In genomic region chr13:93818345-93818744, GRCh38 we compare ENCODE assay signal across 32 cellular contexts.
"Had no signal": no experiment of that assay in that cellular context is flagged by ENCODE, and none has a peak within 500 bp of the region (broad histone marks: within the 10 kb centered on the region; RNA-seq: fewer than 3 reads in every experiment).

No MANE protein-coding gene starts in this region.

- H3K4me3 Mint-ChIP-seq: activated CD4-positive, alpha-beta memory T cell treated with anti-CD3 and anti-CD28 coated beads for 36 hours; activated CD4-positive, alpha-beta T cell treated with anti-CD3 and anti-CD28 coated beads for 36 hours; activated CD4-positive, alpha-beta T cell treated with anti-CD3 and anti-CD28 coated beads, Interleukin-2, amount 10 ng/mL, durations not matched to agents 24 days and 14 days; activated naive CD4-positive, alpha-beta T cell treated with anti-CD3 and anti-CD28 coated beads, Interleukin-2, amount 10 ng/mL, durations not matched to agents 7 days and 5 days; activated naive CD8-positive, alpha-beta T cell; activated T-cell treated with anti-CD3 and anti-CD28 coated beads, Interleukin-2, amount 50 U/mL, for 24 hours; activated T-cell treated with anti-CD3 and anti-CD28 coated beads, Interleukin-2, amount 50 U/mL, for 72 hours; central memory CD8-positive, alpha-beta T cell; dendritic cell treated with granulocyte-macrophage colony-stimulating factor and Interleukin-4, amounts not matched to agents 40 ng/mL and 50 ng/mL, for 4 days; T-helper 17 cell; T-helper 2 cell treated with Interferon-gamma antibody and Interleukin-4, amounts not matched to agents 5 μg/mL and 100 μg/mL, for 36 hours had no signal

- H3K4me1 ChIP-seq: esophagus muscularis mucosa, gastrocnemius medialis, heart left ventricle had no signal

- H3K9me3 ChIP-seq: esophagus muscularis mucosa, gastrocnemius medialis, heart left ventricle had no signal

- H3K9me3 Mint-ChIP-seq: activated CD4-positive, alpha-beta memory T cell treated with anti-CD3 and anti-CD28 coated beads for 36 hours; activated CD4-positive, alpha-beta T cell treated with anti-CD3 and anti-CD28 coated beads, Interleukin-2, amount 10 ng/mL, durations not matched to agents 24 days and 14 days; activated naive CD4-positive, alpha-beta T cell treated with anti-CD3 and anti-CD28 coated beads, Interleukin-2, amount 10 ng/mL, durations not matched to agents 7 days and 5 days; activated T-cell treated with anti-CD3 and anti-CD28 coated beads, Interleukin-2, amount 50 U/mL, for 24 hours; activated T-cell treated with anti-CD3 and anti-CD28 coated beads, Interleukin-2, amount 50 U/mL, for 72 hours; central memory CD8-positive, alpha-beta T cell; dendritic cell treated with granulocyte-macrophage colony-stimulating factor and Interleukin-4, amounts not matched to agents 40 ng/mL and 50 ng/mL, for 4 days; T-helper 2 cell treated with Interferon-gamma antibody and Interleukin-4, amounts not matched to agents 5 μg/mL and 100 μg/mL, for 36 hours had no signal

- H3K36me3 Mint-ChIP-seq: activated CD4-positive, alpha-beta memory T cell treated with anti-CD3 and anti-CD28 coated beads for 36 hours; activated naive CD4-positive, alpha-beta T cell treated with anti-CD3 and anti-CD28 coated beads, Interleukin-2, amount 10 ng/mL, durations not matched to agents 7 days and 5 days; activated naive CD8-positive, alpha-beta T cell had no signal

- ATAC-seq: activated CD4-positive, alpha-beta T cell treated with anti-CD3 and anti-CD28 coated beads for 36 hours; activated T-cell treated with anti-CD3 and anti-CD28 coated beads, Interleukin-2, amount 50 U/mL, for 72 hours; foreskin keratinocyte; gastrocnemius medialis; heart left ventricle; T-helper 17 cell had no signal

- H3K4me1 Mint-ChIP-seq: activated CD4-positive, alpha-beta T cell treated with anti-CD3 and anti-CD28 coated beads for 36 hours; activated CD4-positive, alpha-beta T cell treated with anti-CD3 and anti-CD28 coated beads, Interleukin-2, amount 10 ng/mL, durations not matched to agents 24 days and 14 days; activated naive CD4-positive, alpha-beta T cell treated with anti-CD3 and anti-CD28 coated beads, Interleukin-2, amount 10 ng/mL, durations not matched to agents 7 days and 5 days; central memory CD8-positive, alpha-beta T cell; T-helper 17 cell had no signal

- DNase-seq: activated CD4-positive, alpha-beta memory T cell treated with anti-CD3 and anti-CD28 coated beads for 36 hours; activated CD4-positive, alpha-beta T cell treated with anti-CD3 and anti-CD28 coated beads for 36 hours; activated CD4-positive, alpha-beta T cell treated with anti-CD3 and anti-CD28 coated beads, Interleukin-2, amount 10 ng/mL, durations not matched to agents 24 days and 14 days; activated CD4-positive, CD25-positive, alpha-beta regulatory T cell; activated CD4-positive, CD25-positive, alpha-beta regulatory T cell treated with anti-CD3 and anti-CD28 coated beads, Interleukin-2, amount 50 U/mL, for 72 hours; activated CD8-positive, alpha-beta memory T cell treated with anti-CD3 and anti-CD28 coated beads, Interleukin-2, amount 50 U/mL, for 48 hours; activated gamma-delta T cell; activated naive CD4-positive, alpha-beta T cell; activated naive CD4-positive, alpha-beta T cell treated with anti-CD3 and anti-CD28 coated beads, Interleukin-2, amount 10 ng/mL, durations not matched to agents 7 days and 5 days; activated T-cell treated with anti-CD3 and anti-CD28 coated beads for 4 hours; activated T-cell treated with anti-CD3 and anti-CD28 coated beads, Interleukin-2, amount 50 U/mL, for 24 hours; activated T-cell treated with anti-CD3 and anti-CD28 coated beads, Interleukin-2, amount 50 U/mL, for 72 hours; amniotic stem cell; anterior cingulate cortex; brain microvascular endothelial cell; dorsolateral prefrontal cortex; effector memory CD4-positive, alpha-beta T cell; erythroblast; foreskin keratinocyte; gastrocnemius medialis; glutamatergic neuron; heart left ventricle; T-helper 1 cell; T-helper 17 cell; T1000; WERI-Rb-1 had no signal

- H3K27me3 Mint-ChIP-seq: activated naive CD4-positive, alpha-beta T cell treated with anti-CD3 and anti-CD28 coated beads, Interleukin-2, amount 10 ng/mL, durations not matched to agents 7 days and 5 days; central memory CD8-positive, alpha-beta T cell; dendritic cell treated with granulocyte-macrophage colony-stimulating factor and Interleukin-4, amounts not matched to agents 40 ng/mL and 50 ng/mL, for 4 days; T-helper 17 cell had no signal

- H3K4me3 ChIP-seq: coronary artery, dorsolateral prefrontal cortex, esophagus muscularis mucosa, gastrocnemius medialis, heart left ventricle had no signal

- H3K36me3 ChIP-seq: brain microvascular endothelial cell, esophagus muscularis mucosa, gastrocnemius medialis, heart left ventricle had no signal

- H3K27ac ChIP-seq: brain microvascular endothelial cell, coronary artery, dorsolateral prefrontal cortex, esophagus muscularis mucosa, foreskin keratinocyte, gastrocnemius medialis, heart left ventricle, WERI-Rb-1 had no signal

- H3K27ac Mint-ChIP-seq: activated CD4-positive, alpha-beta memory T cell treated with anti-CD3 and anti-CD28 coated beads for 36 hours; activated CD4-positive, alpha-beta T cell treated with anti-CD3 and anti-CD28 coated beads for 36 hours; activated CD4-positive, alpha-beta T cell treated with anti-CD3 and anti-CD28 coated beads, Interleukin-2, amount 10 ng/mL, durations not matched to agents 24 days and 14 days; activated naive CD4-positive, alpha-beta T cell treated with anti-CD3 and anti-CD28 coated beads, Interleukin-2, amount 10 ng/mL, durations not matched to agents 7 days and 5 days; activated naive CD8-positive, alpha-beta T cell; activated T-cell treated with anti-CD3 and anti-CD28 coated beads, Interleukin-2, amount 50 U/mL, for 24 hours; activated T-cell treated with anti-CD3 and anti-CD28 coated beads, Interleukin-2, amount 50 U/mL, for 72 hours; dendritic cell treated with granulocyte-macrophage colony-stimulating factor and Interleukin-4, amounts not matched to agents 40 ng/mL and 50 ng/mL, for 4 days; T-helper 17 cell; T-helper 2 cell treated with Interferon-gamma antibody and Interleukin-4, amounts not matched to agents 5 μg/mL and 100 μg/mL, for 36 hours had no signal

- H3K27me3 ChIP-seq: brain microvascular endothelial cell, esophagus muscularis mucosa, foreskin keratinocyte, gastrocnemius medialis, heart left ventricle had no signal
